11 cellular contexts compared by ENCODE assay signal in the genomic region with DNA sequence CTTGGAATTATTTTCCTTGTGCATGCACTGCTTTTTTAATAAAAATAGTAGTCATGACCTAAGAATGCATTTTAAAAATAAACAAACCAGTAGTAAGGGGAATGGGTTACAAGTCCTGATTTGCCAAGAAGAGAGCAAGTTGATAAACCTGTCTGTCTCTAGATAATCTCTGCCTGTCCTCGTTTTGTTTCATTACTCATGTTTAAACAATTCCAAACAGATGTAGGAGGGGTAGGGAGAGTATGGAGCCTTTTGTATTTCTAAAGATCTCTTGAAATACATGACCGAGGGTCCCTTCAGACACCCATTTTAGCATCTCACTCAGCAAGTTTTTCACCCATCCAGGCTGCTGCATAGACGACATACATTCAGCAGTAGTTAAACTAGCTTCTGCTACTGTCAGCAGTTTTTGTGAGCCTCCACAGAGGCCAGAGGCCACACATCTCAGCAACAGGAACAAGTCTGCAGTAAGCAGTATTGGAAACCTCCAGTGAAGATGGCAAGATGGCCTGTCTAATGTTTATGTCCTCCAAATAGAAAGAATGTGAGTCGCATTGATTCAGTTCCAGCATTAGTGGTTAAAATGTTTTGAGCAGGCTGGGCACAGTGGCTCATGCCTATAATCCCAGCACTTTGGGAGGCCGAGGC. TPM values are rescaled to one million over a fixed set of nuclear protein-coding genes. Genes with fewer than 3 reads are reported as not detected.
A peak's percentile ranks its signal among the peaks of the same experiment; 100 is the strongest.
DNase-seq lines count a peak whose midpoint lies in the region; ATAC-seq and TF ChIP-seq lines count a peak whose summit lies in the region.
"Had no signal": no experiment of that assay in that cellular context is flagged by ENCODE, and none has a peak within 500 bp of the region (broad histone marks: within the 10 kb centered on the region; RNA-seq: fewer than 3 reads in every experiment).

No MANE protein-coding gene starts in this region.

- no peaks in the 10 kb centered on the region for H3K9me3 Mint-ChIP-seq in chondrocyte (ENCODE audit: low read depth)
- no peaks in the 10 kb centered on the region for H3K9me3 Mint-ChIP-seq in mesothelial cell of epicardium

- H3K4me3 ChIP-seq in KMS-11 (IDR thresholded peaks at IDR 0.05; ENCODE audit: insufficient read depth, low read depth, low read length), result no peak overlapping the region
- H3K4me3 ChIP-seq: transverse colon had no signal

- H3K4me1 ChIP-seq in KMS-11 (ENCODE audit: low read depth, poor library complexity, severe bottlenecking), result peaks cover 50% of the 10 kb centered on the region

- peak overlapping the region; percentile 49 for H3K27ac Mint-ChIP-seq in chondrocyte (ENCODE audit: unreplicated experiment)
- H3K27ac Mint-ChIP-seq in mesothelial cell of epicardium, result peak overlapping the region; percentile 93

- DNase-seq in AG20443 (ENCODE audit: low spot score) (peak; percentile 24), chondrocyte (ENCODE audit: low spot score) (no peak), mesothelial cell of epicardium (ENCODE audit: low spot score in 2 of 2, unreplicated experiment in 2 of 2) (no peak), caudate nucleus (lab: John Stamatoyannopoulos, UW) (no peak), SKM-1 (lab: John Stamatoyannopoulos, UW; ENCODE audit: unreplicated experiment) (no peak), globus pallidus (ENCODE audit: low spot score) (no peak)
- DNase-seq: naive thymus-derived CD4-positive, alpha-beta T cell; NCI-H1092; transverse colon had no signal

- H3K36me3 ChIP-seq in KMS-11 (ENCODE audit: insufficient read depth), result no peaks in the 10 kb centered on the region
- H3K36me3 ChIP-seq: transverse colon had no signal

- no peaks in the 10 kb centered on the region for H3K79me2 ChIP-seq in KMS-11 (ENCODE audit: insufficient read depth, low read depth)

- H4K20me1 ChIP-seq in KMS-11 (ENCODE audit: insufficient read depth), result no peaks in the 10 kb centered on the region

- TF ChIP-seq CTCF in KMS-11 (conservative IDR thresholded peaks at IDR 0.05; ENCODE audit: low read depth, low read length) (no peak), chondrocyte (IDR thresholded peaks at IDR 0.05) (no peak), mesothelial cell of epicardium (IDR thresholded peaks at IDR 0.05; ENCODE audit: unreplicated experiment) (no peak)

- H3K4me1 Mint-ChIP-seq in chondrocyte (ENCODE audit: low read depth) (peaks cover 29% of the 10 kb centered on the region), mesothelial cell of epicardium (peaks cover 43% of the 10 kb centered on the region)

- ATAC-seq in GM21723 (IDR thresholded peaks at IDR 0.05; ENCODE audit: unreplicated experiment), result no peak
- ATAC-seq: naive thymus-derived CD4-positive, alpha-beta T cell had no signal

- H3K27me3 Mint-ChIP-seq in chondrocyte (ENCODE audit: low read depth) (peaks cover 2% of the 10 kb centered on the region), mesothelial cell of epicardium (ENCODE audit: low read depth) (no peaks in the 10 kb centered on the region)

- H3K4me2 ChIP-seq in KMS-11, result peak overlapping the region; percentile 89; the same call in 1 of the 2 replicates

- H3K27me3 ChIP-seq in KMS-11 (ENCODE audit: insufficient read depth, low read depth), result no peaks in the 10 kb centered on the region

- H3K27ac ChIP-seq in KMS-11 (no peak overlapping the region), caudate nucleus (ENCODE audit: low read depth, low read length) (no peak overlapping the region)
- H3K27ac ChIP-seq: transverse colon had no signal

- no peak overlapping the region for H3K4me3 Mint-ChIP-seq in chondrocyte (ENCODE audit: unreplicated experiment)
- H3K4me3 Mint-ChIP-seq in mesothelial cell of epicardium, result no peak overlapping the region

- no peak overlapping the region for H2AFZ ChIP-seq in KMS-11 (ENCODE audit: low read depth)

- no peak overlapping the region for H3K9ac ChIP-seq in KMS-11

- H3K36me3 Mint-ChIP-seq in chondrocyte (ENCODE audit: low read depth) (no peaks in the 10 kb centered on the region), mesothelial cell of epicardium (no peaks in the 10 kb centered on the region)

RNA-seq across cellular contexts. Expression of a gene that starts 2.3 kb away (rescaled TPM):
- total RNA-seq in chondrocyte (25.6 to 32.2 TPM (median 31.6 TPM) in 3 replicates), mesothelial cell of epicardium (99.7 to 105 TPM (median 104 TPM) in 3 replicates)

RNA-seq across cellular contexts. Expression of a gene that starts 59.1 kb away (rescaled TPM):
- total RNA-seq in chondrocyte, result 8.9 to 13.5 TPM (median 12.8 TPM) in 3 replicates
- 11.4 to 13.8 TPM (median 12.5 TPM) in 3 replicates for total RNA-seq in mesothelial cell of epicardium
